Comparison of ENCODE assay signal across 18 cellular contexts in genomic region chr15:38885001-38885400, GRCh38.
DNase-seq lines count a peak whose midpoint lies in the region; ATAC-seq and TF ChIP-seq lines count a peak whose summit lies in the region.
"Had no signal": no experiment of that assay in that cellular context is flagged by ENCODE, and none has a peak within 500 bp of the region (broad histone marks: within the 10 kb centered on the region; RNA-seq: fewer than 3 reads in every experiment).

No MANE protein-coding gene starts in this region.

- no peaks in the 10 kb centered on the region for H3K79me2 ChIP-seq in smooth muscle cell (ENCODE audit: low read depth)

- POLR2A ChIA-PET in CD8-positive, alpha-beta memory T cell (lab: Charles Lee), result no interaction called here

- H3K9me3 ChIP-seq in adipocyte (ENCODE audit: control insufficient read depth, low read length), result no peaks in the 10 kb centered on the region
- H3K9me3 ChIP-seq in smooth muscle cell (replicated peaks; ENCODE audit: low read depth), result no peaks in the 10 kb centered on the region
- H3K9me3 ChIP-seq in CD8-positive, alpha-beta memory T cell (ENCODE audit: low read length), result no peaks in the 10 kb centered on the region
- H3K9me3 ChIP-seq: spleen had no signal

- peaks cover 80% of the 10 kb centered on the region for H3K4me1 Mint-ChIP-seq in HFFc6 (ENCODE audit: low read depth)
- peaks cover 0 to 5% (median 4%) of the 10 kb centered on the region in 3 donors for H3K4me1 Mint-ChIP-seq in CD8-positive, alpha-beta memory T cell
- H3K4me1 Mint-ChIP-seq: activated B cell treated with CpG ODN at 0.5 μM for 24 hours had no signal

- peak overlapping the region; percentile 50 for H3K4me2 ChIP-seq in smooth muscle cell
- H3K4me2 ChIP-seq: PC-9 had no signal

- ATAC-seq in GM19452 (IDR thresholded peaks at IDR 0.05; ENCODE audit: unreplicated experiment), result no peak
- ATAC-seq: foreskin keratinocyte had no signal

- peak overlapping the region; percentile 99 for H3K27ac Mint-ChIP-seq in HFFc6
- H3K27ac Mint-ChIP-seq in CD8-positive, alpha-beta memory T cell, result no peak overlapping the region
- H3K27ac Mint-ChIP-seq: activated B cell treated with CpG ODN at 0.5 μM for 24 hours; stimulated activated naive CD8-positive, alpha-beta T cell treated with anti-CD3 and anti-CD28 coated beads, Interleukin-15, Interleukin-2, amounts not matched to agents 100 ng/mL and 50 ng/mL, for 24 hours had no signal

- no peaks in the 10 kb centered on the region for H3K36me3 ChIP-seq in adipocyte (ENCODE audit: control insufficient read depth, insufficient read depth, low read length, severe bottlenecking)
- H3K36me3 ChIP-seq in smooth muscle cell (ENCODE audit: low read depth), result no peaks in the 10 kb centered on the region
- H3K36me3 ChIP-seq in CD8-positive, alpha-beta memory T cell (ENCODE audit: insufficient read depth, low read length), result no peaks in the 10 kb centered on the region
- H3K36me3 ChIP-seq: spleen had no signal

- TF ChIP-seq CTCF in HFFc6 (IDR thresholded peaks at IDR 0.05), result no peak
- no peak for TF ChIP-seq CTCF in fibroblast of villous mesenchyme (IDR thresholded peaks at IDR 0.05; ENCODE audit: insufficient read depth, low read depth, low read length)
- no peak for TF ChIP-seq CTCF in smooth muscle cell (IDR thresholded peaks at IDR 0.05; ENCODE audit: borderline replicate concordance, insufficient read depth, poor library complexity, severe bottlenecking)

- no peaks in the 10 kb centered on the region for H3K27me3 Mint-ChIP-seq in HFFc6 (ENCODE audit: insufficient read depth)
- peaks cover 5 to 13% of the 10 kb centered on the region in 2 donors for H3K27me3 Mint-ChIP-seq in CD8-positive, alpha-beta memory T cell

- H3K4me3 ChIP-seq in adipocyte (ENCODE audit: low read length) (peak overlapping the region; percentile 37), fibroblast of villous mesenchyme (ENCODE audit: low read depth, low read length) (peak overlapping the region; percentile 63), smooth muscle cell (no peak overlapping the region)
- no peak overlapping the region for H3K4me3 ChIP-seq in CD8-positive, alpha-beta memory T cell (ENCODE audit: low read length)
- H3K4me3 ChIP-seq: PC-9, spleen had no signal

- peak; percentile 69 for DNase-seq in HFFc6
- peak; percentile 56 for DNase-seq in adipocyte (ENCODE audit: low read depth)
- DNase-seq in fibroblast of villous mesenchyme (ENCODE audit: low read depth), result peak; percentile 65
- no peak for DNase-seq in smooth muscle cell (lab: John Stamatoyannopoulos, UW; ENCODE audit: unreplicated experiment)
- DNase-seq in globus pallidus (ENCODE audit: low spot score), result no peak
- DNase-seq in CD8-positive, alpha-beta memory T cell, result no peak
- DNase-seq: activated B cell treated with CpG ODN at 0.5 μM for 24 hours; activated effector memory CD4-positive, alpha-beta T cell treated with Interleukin-2 at 50 U/mL for 16 hours; anterior cingulate cortex; foreskin keratinocyte; NCI-H2081; NCI-H526; nucleus accumbens; PC-9; spleen; T-helper 1 cell had no signal

- peaks cover 23% of the 10 kb centered on the region for H3F3A ChIP-seq in smooth muscle cell (ENCODE audit: low read depth)

- H3K27ac ChIP-seq in smooth muscle cell (ENCODE audit: low read depth), result peak overlapping the region; percentile 88
- H3K27ac ChIP-seq in CD8-positive, alpha-beta memory T cell (ENCODE audit: low read depth, low read length), result no peak overlapping the region
- H3K27ac ChIP-seq: foreskin keratinocyte, PC-9 had no signal

- peak overlapping the region; percentile 73 for H3K9ac ChIP-seq in adipocyte (ENCODE audit: low read length)
- H3K9ac ChIP-seq in smooth muscle cell (ENCODE audit: low read depth), result peak overlapping the region; percentile 19

- H2AFZ ChIP-seq in smooth muscle cell (ENCODE audit: low read depth), result peak overlapping the region; percentile 48
- H2AFZ ChIP-seq: PC-9 had no signal

- H3K4me1 ChIP-seq in adipocyte (ENCODE audit: control insufficient read depth, insufficient read depth, low read length) (peaks cover 38% of the 10 kb centered on the region), smooth muscle cell (ENCODE audit: low read depth) (peaks cover 8% of the 10 kb centered on the region)
- no peaks in the 10 kb centered on the region for H3K4me1 ChIP-seq in CD8-positive, alpha-beta memory T cell (ENCODE audit: insufficient read depth, low read length)
- H3K4me1 ChIP-seq: foreskin keratinocyte had no signal

- no peaks in the 10 kb centered on the region for H3K27me3 ChIP-seq in adipocyte (replicated peaks; ENCODE audit: control insufficient read depth, insufficient read depth, low read length)
- no peaks in the 10 kb centered on the region for H3K27me3 ChIP-seq in smooth muscle cell (ENCODE audit: low read depth)
- no peaks in the 10 kb centered on the region for H3K27me3 ChIP-seq in CD8-positive, alpha-beta memory T cell (ENCODE audit: insufficient read depth, low read length, poor library complexity, severe bottlenecking)
- H3K27me3 ChIP-seq: foreskin keratinocyte, spleen had no signal

- H3K9me3 Mint-ChIP-seq in HFFc6, result peaks cover 4% of the 10 kb centered on the region; the same call in 1 of the 2 replicates
- no peaks in the 10 kb centered on the region for H3K9me3 Mint-ChIP-seq in CD8-positive, alpha-beta memory T cell
- H3K9me3 Mint-ChIP-seq: activated B cell treated with CpG ODN at 0.5 μM for 24 hours; stimulated activated naive CD8-positive, alpha-beta T cell treated with anti-CD3 and anti-CD28 coated beads, Interleukin-15, Interleukin-2, amounts not matched to agents 100 ng/mL and 50 ng/mL, for 24 hours had no signal

- peaks cover 32% of the 10 kb centered on the region for H3K36me3 Mint-ChIP-seq in HFFc6 (ENCODE audit: low read depth)
- H3K36me3 Mint-ChIP-seq in CD8-positive, alpha-beta memory T cell, result no peaks in the 10 kb centered on the region

- H3K4me3 Mint-ChIP-seq in HFFc6, result peak overlapping the region; percentile 90
- H3K4me3 Mint-ChIP-seq in CD8-positive, alpha-beta memory T cell, result no peak overlapping the region
- H3K4me3 Mint-ChIP-seq: activated B cell treated with CpG ODN at 0.5 μM for 24 hours; stimulated activated naive CD8-positive, alpha-beta T cell treated with anti-CD3 and anti-CD28 coated beads, Interleukin-15, Interleukin-2, amounts not matched to agents 100 ng/mL and 50 ng/mL, for 24 hours had no signal

- H4K20me1 ChIP-seq in smooth muscle cell (ENCODE audit: low read depth), result no peaks in the 10 kb centered on the region

- CTCF ChIA-PET in CD8-positive, alpha-beta memory T cell (lab: Charles Lee), result no interaction called here

- 50% methylated on average over 3 of the region's 3 CpGs for WGBS in smooth muscle cell (ENCODE audit: low lambda C conversion rate)

Comparison
In these comparisons a context has a peak if more than half of its experiments do, and no peak if none do; other contexts are left out.
1. DNase-seq: peak in HFFc6 (single experiment), adipocyte (single experiment) and fibroblast of villous mesenchyme (single experiment); none in smooth muscle cell (single experiment), globus pallidus (single experiment) and CD8-positive, alpha-beta memory T cell (0 of 5).
2. H3K4me3 ChIP-seq: peak in adipocyte (single experiment) and fibroblast of villous mesenchyme (single experiment); none in smooth muscle cell (single experiment) and CD8-positive, alpha-beta memory T cell (single experiment).